In genomic region chr14:104866451-104867370, GRCh38 we compare ENCODE assay signal across 9 cellular contexts. TPM values are rescaled to one million over a fixed set of nuclear protein-coding genes. Genes with fewer than 3 reads are reported as not detected.
DNase-seq lines count a peak whose midpoint lies in the region; ATAC-seq and TF ChIP-seq lines count a peak whose summit lies in the region.
"Had no signal": no experiment of that assay in that cellular context is flagged by ENCODE, and none has a peak within 500 bp of the region (broad histone marks: within the 10 kb centered on the region; RNA-seq: fewer than 3 reads in every experiment).

No MANE protein-coding gene starts in this region.

- H3K27me3 ChIP-seq in heart right ventricle = peaks cover 0 to 50% (median 0%) of the 10 kb centered on the region in 7 donors
- peaks cover 52% of the 10 kb centered on the region for H3K27me3 ChIP-seq in ectodermal cell (ENCODE audit: control insufficient read depth, insufficient read depth, low read length, poor library complexity, severe bottlenecking)
- no peaks in the 10 kb centered on the region for H3K27me3 ChIP-seq in vagina

- WGBS in heart right ventricle, 2 donors = 93% methylated on average over 12 of the region's 12 CpGs
- WGBS in ectodermal cell, 2 experiments = 86% methylated on average over 12 of the region's 12 CpGs

- no peaks in the 10 kb centered on the region for H3K9me3 ChIP-seq in heart right ventricle
- no peaks in the 10 kb centered on the region for H3K9me3 ChIP-seq in ectodermal cell (ENCODE audit: control insufficient read depth, low read length)
- H3K9me3 ChIP-seq in vagina = no peaks in the 10 kb centered on the region

- TF ChIP-seq POLR2A in vagina (IDR thresholded peaks at IDR 0.05) = no peak

- peaks cover 4 to 28% (median 20%) of the 10 kb centered on the region in 9 donors for H3K4me1 ChIP-seq in heart right ventricle
- peaks cover 16% of the 10 kb centered on the region for H3K4me1 ChIP-seq in ectodermal cell (ENCODE audit: control insufficient read depth, insufficient read depth, low read length)
- H3K4me1 ChIP-seq in vagina = peaks cover 32% of the 10 kb centered on the region

- H3K36me3 ChIP-seq in heart right ventricle = peaks cover 0 to 7% (median 0%) of the 10 kb centered on the region in 9 donors
- no peaks in the 10 kb centered on the region for H3K36me3 ChIP-seq in ectodermal cell (ENCODE audit: control insufficient read depth, insufficient read depth, low read length)
- no peaks in the 10 kb centered on the region for H3K36me3 ChIP-seq in vagina

- ATAC-seq in heart right ventricle (peak in 1 of 8 donors; percentile 1), GM21367 (IDR thresholded peaks at IDR 0.05; ENCODE audit: unreplicated experiment) (no peak)

- H3K27ac ChIP-seq in heart right ventricle = peak overlapping the region in 3 of 10 donors; percentile 40 to 65 (median 45)
- H3K27ac ChIP-seq in ectodermal cell (ENCODE audit: insufficient read depth, low read depth, low read length, poor library complexity, severe bottlenecking) = no peak overlapping the region
- peak overlapping the region; percentile 44 for H3K27ac ChIP-seq in vagina

- peak overlapping the region; percentile 26 to 71 (median 64) for H3K4me3 ChIP-seq in heart right ventricle
- peak overlapping the region; percentile 41 for H3K4me3 ChIP-seq in ectodermal cell (ENCODE audit: insufficient read depth, low read depth, low read length)
- H3K4me3 ChIP-seq in vagina = peak overlapping the region; percentile 70 to 75

- intact Hi-C loops in heart right ventricle (cut with DNase I) (no loop called here), cardiac septum (cut with DNase I) (no loop called here), vagina (cut with DNase I) (no loop called here)

- no peak for TF ChIP-seq CTCF in heart right ventricle (IDR thresholded peaks at IDR 0.05)
- no peak for TF ChIP-seq CTCF in vagina (IDR thresholded peaks at IDR 0.05)

- DNase-seq in heart right ventricle (no peak), cardiac septum (ENCODE audit: low spot score) (no peak), myocyte (ENCODE audit: low read depth) (peak; percentile 67), vagina (ENCODE audit: extremely low spot score in 2 of 2) (no peak), EL (no peak)
- no peak for DNase-seq in stimulated activated CD4-positive, alpha-beta T cell treated with anti-CD3 and anti-CD28 coated beads, Interleukin-4, amount 100 ng/mL, for 1 hour

RNA-seq across cellular contexts. Expression of gene CEP170B, which starts 1.6 kb away (rescaled TPM):
- total RNA-seq in heart right ventricle = 10 to 100 TPM in 9 of 10 donors, 1 to 10 TPM in 1; 8.3 to 13.6 (median 12.3) TPM
- 1 to 10 TPM; 6.8 to 9.1 TPM for polyA plus RNA-seq in heart right ventricle
- total RNA-seq in cardiac septum = 19.2 TPM
- 15.3 TPM for polyA plus RNA-seq in ectodermal cell (2013, experiment 1 of 4)
- 13.7 TPM for polyA plus RNA-seq in ectodermal cell (2013, experiment 2 of 4)
- polyA plus RNA-seq in ectodermal cell (2013, experiment 3 of 4) = 9.5 TPM
- 11.7 TPM for polyA plus RNA-seq in ectodermal cell (2013, experiment 4 of 4)
- total RNA-seq in myocyte = 45.5 and 58.2 TPM in 2 replicates
- 33.4 TPM for polyA plus RNA-seq in myocyte (2012)
- 17.9 TPM for total RNA-seq in vagina

RNA-seq across cellular contexts. Expression of gene PLD4, which starts 58.0 kb away (rescaled TPM):
- total RNA-seq in heart right ventricle = under 1 TPM in 9 of 10 donors, not detected in 1; 0.23 to 0.91 (median 0.50) TPM
- polyA plus RNA-seq in heart right ventricle = under 1 TPM; 0.07 to 0.13 TPM
- 0.51 TPM for total RNA-seq in cardiac septum
- polyA plus RNA-seq in ectodermal cell (2013, experiment 1 of 4) = not detected
- not detected for polyA plus RNA-seq in ectodermal cell (2013, experiment 2 of 4)
- not detected for polyA plus RNA-seq in ectodermal cell (2013, experiment 3 of 4)
- not detected for polyA plus RNA-seq in ectodermal cell (2013, experiment 4 of 4)
- 0.10 TPM in 1 of 2 replicates, not detected in the other for total RNA-seq in myocyte
- 0.19 TPM for polyA plus RNA-seq in myocyte (2012)
- total RNA-seq in vagina = not detected
- total RNA-seq: RPMI7951 had no signal
